Comparison of ENCODE assay signal across 12 cellular contexts in genomic region chr7:47186316-47186715, GRCh38.
DNase-seq lines count a peak whose midpoint lies in the region; ATAC-seq, FAIRE-seq and TF ChIP-seq lines count a peak whose summit lies in the region.
"Had no signal": no experiment of that assay in that cellular context is flagged by ENCODE, and none has a peak within 500 bp of the region (broad histone marks: within the 10 kb centered on the region; RNA-seq: fewer than 3 reads in every experiment).

No MANE protein-coding gene starts in this region.

- TF ChIP-seq POLR2A in GM12878 (IDR thresholded peaks at IDR 0.05; ENCODE audit: low read depth, low read length) (no peak), suprapubic skin (IDR thresholded peaks at IDR 0.05) (no peak)

- no peak overlapping the region for H3K4me2 ChIP-seq in GM12878 (ENCODE audit: control insufficient read depth, insufficient read depth)

- in situ Hi-C loops in GM12878 (cut with MboI): no loop called here

- H4K20me1 ChIP-seq in GM12878 (ENCODE audit: control insufficient read depth, insufficient read depth): no peaks in the 10 kb centered on the region

- 2% methylated on average over 5 of the region's 5 CpGs for WGBS in GM12878 (ENCODE audit: insufficient coverage, insufficient replicate concordance, low lambda C conversion rate, missing lambda C conversion rate)
- 93% methylated on average over 5 of the region's 5 CpGs for WGBS in pancreas, 2 donors
- WGBS in suprapubic skin: 98% methylated on average over 5 of the region's 5 CpGs

- intact Hi-C loops in GM12878 (cut with micrococcal nuclease; ENCODE audit: unreplicated experiment): no loop called here
- intact Hi-C loops in pancreas (cut with DNase I): loop anchor here in 1 of 3 donors (10.0 kb wide), 1 partner anchor 1272 kb away; no protein-coding TSS in a partner anchor

- RAD21 ChIA-PET in GM12878 (lab: Charles Lee; ENCODE audit: unreplicated experiment): no interaction called here

- no peak overlapping the region for H3K9ac ChIP-seq in GM12878 (ENCODE audit: control insufficient read depth, insufficient read depth, low read length)

- peak; percentile 98 for ATAC-seq in GM18511 (IDR thresholded peaks at IDR 0.05; ENCODE audit: unreplicated experiment)
- peak; percentile 92 for ATAC-seq in GM21423 (IDR thresholded peaks at IDR 0.05; ENCODE audit: unreplicated experiment)
- ATAC-seq in HG03175 (IDR thresholded peaks at IDR 0.05; ENCODE audit: unreplicated experiment): peak; percentile 95
- ATAC-seq in GM12878: peak; percentile 96
- ATAC-seq in pancreas: no peak
- ATAC-seq: Right ventricle myocardium inferior had no signal

- H3K27ac ChIP-seq in GM12878 (ENCODE audit: control insufficient read depth, insufficient read depth): no peak overlapping the region
- H3K27ac ChIP-seq in pancreas: no peak overlapping the region
- no peak overlapping the region for H3K27ac ChIP-seq in suprapubic skin

- DNase-seq in GM12878 (ENCODE audit: low read depth, low spot score): peak; percentile 25
- DNase-seq in NCI-H146 treated with DMSO at 0.1 percent for 48 hours (lab: John Stamatoyannopoulos, UW; ENCODE audit: unreplicated experiment): no peak
- DNase-seq in SHP77 (lab: John Stamatoyannopoulos, UW): no peak
- DNase-seq in pancreas: no peak
- no peak for DNase-seq in suprapubic skin (ENCODE audit: low spot score in 2 of 2)
- DNase-seq: Calu3, mesendoderm had no signal

- CTCF ChIA-PET in GM12878 (lab: Yijun Ruan, JAX): interaction anchor here (0.7 to 1.0 kb wide), 3 partner anchors 16 to 79 kb away, joined by 3 read pairs; no protein-coding TSS in a partner anchor

- H3K27me3 ChIP-seq in GM12878 (replicated peaks in 1 of 2; ENCODE audit: control insufficient read depth in 2 of 2, insufficient read depth in 2 of 2, low read length in 1 of 2): no peaks in the 10 kb centered on the region
- no peaks in the 10 kb centered on the region for H3K27me3 ChIP-seq in pancreas
- no peaks in the 10 kb centered on the region for H3K27me3 ChIP-seq in suprapubic skin

- H2AFZ ChIP-seq in GM12878 (ENCODE audit: control insufficient read depth, low read depth, low read length): no peak overlapping the region

- H3K4me1 ChIP-seq in GM12878 (ENCODE audit: control insufficient read depth, insufficient read depth, low read length) (no peaks in the 10 kb centered on the region), pancreas (peaks cover 23 to 33% (median 31%) of the 10 kb centered on the region in 3 donors), suprapubic skin (peaks cover 17% of the 10 kb centered on the region)
- H3K4me1 ChIP-seq: HAP-1 had no signal

- TF ChIP-seq RAD21 in GM12878 (IDR thresholded peaks at IDR 0.05; ENCODE audit: insufficient read depth, low read depth, low read length): no peak

- H3K4me3 ChIP-seq in GM12878: no peak overlapping the region
- H3K4me3 ChIP-seq in pancreas: no peak overlapping the region
- no peak overlapping the region for H3K4me3 ChIP-seq in suprapubic skin
- H3K4me3 ChIP-seq: HAP-1 had no signal

- POLR2A ChIA-PET in GM12878 (lab: Charles Lee): no interaction called here

- SMC1A ChIA-PET in GM12878 (lab: Charles Lee; ENCODE audit: uncharacterized antibody, unreplicated experiment): interaction anchor here (1.2 to 1.6 kb wide), 4 partner anchors 35 to 828 kb away, joined by 3 to 4 read pairs (median 4); no protein-coding TSS in a partner anchor

- H3K36me3 ChIP-seq in GM12878 (ENCODE audit: control insufficient read depth in 2 of 2, insufficient read depth in 2 of 2, low read length in 1 of 2) (no peaks in the 10 kb centered on the region), pancreas (no peaks in the 10 kb centered on the region), suprapubic skin (no peaks in the 10 kb centered on the region)
- H3K36me3 ChIP-seq: HAP-1 had no signal

- no peak for FAIRE-seq in GM12878 (lab: Jason Lieb, UNC)
- FAIRE-seq in pancreas (lab: Jason Lieb, UNC): no peak

- no peaks in the 10 kb centered on the region for H3K79me2 ChIP-seq in GM12878 (ENCODE audit: control insufficient read depth, insufficient read depth, low read length)

- TF ChIP-seq EP300 in GM12878 (IDR thresholded peaks at IDR 0.05; ENCODE audit: borderline replicate concordance in 1 of 2, control insufficient read depth in 1 of 2, low read depth in 2 of 2, low read length in 2 of 2): no peak
- TF ChIP-seq EP300 in suprapubic skin (IDR thresholded peaks at IDR 0.05): no peak

- no TSS peak for BruUV-seq in GM12878 (replicated peaks; lab: Mats Ljungman, UMichigan)

- H3K9me3 ChIP-seq in GM12878 (replicated peaks; ENCODE audit: control insufficient read depth, insufficient read depth, low read length): no peaks in the 10 kb centered on the region
- no peaks in the 10 kb centered on the region for H3K9me3 ChIP-seq in pancreas
- no peaks in the 10 kb centered on the region for H3K9me3 ChIP-seq in suprapubic skin
- H3K9me3 ChIP-seq: HAP-1 had no signal

- TF ChIP-seq CTCF in GM12878 (IDR thresholded peaks at IDR 0.05 in 2 of 3, conservative IDR thresholded peaks at IDR 0.05 in 1 of 3; ENCODE audit: control insufficient read depth in 2 of 3, extremely low read depth in 1 of 3, insufficient read depth in 1 of 3, low read depth in 3 of 3, low read length in 3 of 3) (no peak), pancreas (IDR thresholded peaks at IDR 0.05) (no peak), suprapubic skin (IDR thresholded peaks at IDR 0.05) (no peak)

TF ChIP-seq in GM12878, 131 proteins besides CTCF, POLR2A, EP300 and RAD21 (continues in another document):
- 0 out of 2 replicates have a peak, but pooled peaks have one; percentile 25 for TF ChIP-seq IRF4 (IDR thresholded peaks at IDR 0.05; ENCODE audit: low read depth, low read length)
- TF ChIP-seq FOXM1 (IDR thresholded peaks at IDR 0.05; ENCODE audit: low read depth, low read length): no peak
- no peak for TF ChIP-seq ZBED1 (IDR thresholded peaks at IDR 0.05; ENCODE audit: borderline replicate concordance)
- peak; percentile 46; the same call in 1 of the 2 replicates for TF ChIP-seq IKZF1 (conservative IDR thresholded peaks at IDR 0.05)
- TF ChIP-seq DPF2 (IDR thresholded peaks at IDR 0.05): peak; percentile 49; the same call in 1 of the 2 replicates
- no peak for TF ChIP-seq POLR2AphosphoS5 (IDR thresholded peaks at IDR 0.05; ENCODE audit: low read length)
- no peak for TF ChIP-seq RBBP5 (conservative IDR thresholded peaks at IDR 0.05)
- TF ChIP-seq ATF3 (IDR thresholded peaks at IDR 0.05; ENCODE audit: borderline replicate concordance, extremely low read depth, low read depth, low read length): no peak
- peak; percentile 84 for TF ChIP-seq SPI1 (IDR thresholded peaks at IDR 0.05; ENCODE audit: borderline replicate concordance, insufficient read depth, low read depth, low read length)
- no peak for TF ChIP-seq MTA3 (IDR thresholded peaks at IDR 0.05; ENCODE audit: borderline replicate concordance, low read length)
- TF ChIP-seq E4F1 (IDR thresholded peaks at IDR 0.05; ENCODE audit: borderline replicate concordance, partially characterized antibody): no peak
- TF ChIP-seq SMAD1 (IDR thresholded peaks at IDR 0.05; ENCODE audit: low read depth, partially characterized antibody): no peak
- TF ChIP-seq SMARCA5 (IDR thresholded peaks at IDR 0.05): no peak
- TF ChIP-seq HDAC6 (IDR thresholded peaks at IDR 0.05; ENCODE audit: unreplicated experiment): no peak
- TF ChIP-seq ESRRA (IDR thresholded peaks at IDR 0.05; ENCODE audit: low read length): no peak
- TF ChIP-seq TARDBP (IDR thresholded peaks at IDR 0.05; ENCODE audit: borderline replicate concordance): no peak
- TF ChIP-seq JUNB (IDR thresholded peaks at IDR 0.05): no peak
- TF ChIP-seq SKIL (IDR thresholded peaks at IDR 0.05; ENCODE audit: low read depth, poor library complexity, severe bottlenecking): no peak
- TF ChIP-seq CHD2 (IDR thresholded peaks at IDR 0.05; ENCODE audit: borderline replicate concordance, low read depth, low read length): no peak

Comparison
In these comparisons a context has a peak if more than half of its experiments do, and no peak if none do; other contexts are left out.
1. ATAC-seq: peak in GM18511 (single experiment), GM21423 (single experiment), HG03175 (single experiment) and GM12878 (single experiment); none in pancreas (0 of 4).